Comparison of ENCODE assay signal across 8 cellular contexts in genomic region chr16:69328854-69329316, GRCh38. TPM values are rescaled to one million over a fixed set of nuclear protein-coding genes. Genes with fewer than 3 reads are reported as not detected.
A peak's percentile ranks its signal among the peaks of the same experiment; 100 is the strongest.
DNase-seq lines count a peak whose midpoint lies in the region; ATAC-seq and TF ChIP-seq lines count a peak whose summit lies in the region.

No MANE protein-coding gene starts in this region.

- no TSS peak for BruUV-seq in Caco-2 (replicated peaks; lab: Mats Ljungman, UMichigan)

- no peaks in the 10 kb centered on the region for H3K9me3 ChIP-seq in Caco-2
- no peaks in the 10 kb centered on the region for H3K9me3 ChIP-seq in MG63

- POLR2A ChIA-PET in Caco-2 (lab: Charles Lee), result no interaction called here

- CTCF ChIA-PET in Caco-2 (lab: Charles Lee), result no interaction called here

- H3K9me3 Mint-ChIP-seq in Caco-2 (ENCODE audit: unreplicated experiment) (no peaks in the 10 kb centered on the region), nephron (no peaks in the 10 kb centered on the region)

- H3K27me3 ChIP-seq in Caco-2 (replicated peaks; ENCODE audit: control insufficient read depth, insufficient read depth, low read length) (no peaks in the 10 kb centered on the region), MG63 (no peaks in the 10 kb centered on the region)

- TF ChIP-seq CTCF in Caco-2 (IDR thresholded peaks at IDR 0.05; ENCODE audit: insufficient read depth in 1 of 2, low read depth in 1 of 2, low read length in 1 of 2, severe bottlenecking in 1 of 2, unreplicated experiment in 1 of 2) (no peak), nephron (IDR thresholded peaks at IDR 0.05; ENCODE audit: unreplicated experiment in 3 of 3) (no peak)

- DNase-seq in Caco-2, result peak in 1 of 2 experiments; percentile 12
- DNase-seq in MG63, result peak; percentile 62
- peak; percentile 81 for DNase-seq in brain pericyte (ENCODE audit: low read depth, low spot score)
- no peak for DNase-seq in NCI-H510A treated with DMSO at 0.1 percent for 48 hours (lab: John Stamatoyannopoulos, UW)
- DNase-seq in cerebellar nuclear complex (lab: John Stamatoyannopoulos, UW), result no peak
- DNase-seq in occipital lobe (lab: John Stamatoyannopoulos, UW), result no peak

- intact Hi-C loops in Caco-2 (cut with micrococcal nuclease; ENCODE audit: unreplicated experiment), result no loop called here

- H3K36me3 ChIP-seq in Caco-2 (ENCODE audit: control insufficient read depth, insufficient read depth, low read length) (peaks cover 10% of the 10 kb centered on the region), MG63 (peaks cover 45% of the 10 kb centered on the region)

- H3K4me3 ChIP-seq in Caco-2 (ENCODE audit: low read depth, low read length) (peak overlapping the region; percentile 98), MG63 (peak overlapping the region; percentile 67)

- H3K27me3 Mint-ChIP-seq in Caco-2 (ENCODE audit: insufficient read depth, unreplicated experiment) (no peaks in the 10 kb centered on the region), nephron (ENCODE audit: low read depth) (no peaks in the 10 kb centered on the region)

- H3K36me3 Mint-ChIP-seq in Caco-2 (ENCODE audit: insufficient read depth, unreplicated experiment), result peaks cover 97% of the 10 kb centered on the region
- peaks cover 47% of the 10 kb centered on the region for H3K36me3 Mint-ChIP-seq in nephron (ENCODE audit: low read depth)

- H3K4me1 Mint-ChIP-seq in Caco-2 (ENCODE audit: low read depth, unreplicated experiment), result peaks cover 31% of the 10 kb centered on the region
- H3K4me1 Mint-ChIP-seq in nephron, result peaks cover 31% of the 10 kb centered on the region

- peak overlapping the region; percentile 80 for H3K27ac Mint-ChIP-seq in Caco-2 (ENCODE audit: unreplicated experiment)
- H3K27ac Mint-ChIP-seq in nephron, result peak overlapping the region; percentile 17 to 78 (median 76)

- ATAC-seq in GM21423 (IDR thresholded peaks at IDR 0.05; ENCODE audit: unreplicated experiment), result no peak

- peaks cover 29% of the 10 kb centered on the region for H3K4me1 ChIP-seq in Caco-2

- H3K4me3 Mint-ChIP-seq in Caco-2 (ENCODE audit: unreplicated experiment) (peak overlapping the region; percentile 87), nephron (peak overlapping the region; percentile 82 to 86 (median 85))

RNA-seq across cellular contexts. Expression of gene PDF, which starts 1.5 kb away (rescaled TPM):
- total RNA-seq in Caco-2 (2022), result 42.1 and 50.7 TPM in 2 replicates
- total RNA-seq in MG63 (2014; rRNA removed; shearing (Covaris generic); ENCODE audit: low replicate concordance), result 9.1 and 28.5 TPM in 2 replicates
- 9.5 TPM for total RNA-seq in occipital lobe

RNA-seq across cellular contexts. Expression of gene COG8, which starts 10.5 kb away (rescaled TPM):
- total RNA-seq in Caco-2 (2022) (57.4 and 59.1 TPM in 2 replicates), occipital lobe (51.6 TPM)
- 34.1 and 51.9 TPM in 2 replicates for total RNA-seq in MG63 (2014; rRNA removed; shearing (Covaris generic); ENCODE audit: low replicate concordance)

RNA-seq across cellular contexts. Expression of gene NIP7, which starts 10.7 kb away (rescaled TPM):
- total RNA-seq in Caco-2 (2022) (65.6 TPM in 2 replicates), occipital lobe (14.2 TPM)
- 24.0 and 32.6 TPM in 2 replicates for total RNA-seq in MG63 (2014; rRNA removed; shearing (Covaris generic); ENCODE audit: low replicate concordance)

RNA-seq across cellular contexts. Expression of gene VPS4A, which starts 17.7 kb away (rescaled TPM):
- total RNA-seq in Caco-2 (2022), result 42.4 and 45.8 TPM in 2 replicates
- 31.3 and 34.5 TPM in 2 replicates for total RNA-seq in MG63 (2014; rRNA removed; shearing (Covaris generic); ENCODE audit: low replicate concordance)
- 34.6 TPM for total RNA-seq in occipital lobe

RNA-seq across cellular contexts. Expression of gene TMED6, which starts 22.7 kb away (rescaled TPM):
- total RNA-seq in Caco-2 (2022) (2.4 TPM in 2 replicates), occipital lobe (not detected)
- not detected in 2 replicates for total RNA-seq in MG63 (2014; rRNA removed; shearing (Covaris generic); ENCODE audit: low replicate concordance)

Comparison
In these comparisons a context has a peak if more than half of its experiments do, and no peak if none do; other contexts are left out.
1. DNase-seq: peak in MG63 (single experiment) and brain pericyte (single experiment); none in NCI-H510A treated with DMSO at 0.1 percent for 48 hours (single experiment), cerebellar nuclear complex (0 of 2) and occipital lobe (single experiment).